In genomic region chr18:3084206-3084605, GRCh38 we compare ENCODE assay signal across 14 cellular contexts.
DNase-seq lines count a peak whose midpoint lies in the region; TF ChIP-seq lines count a peak whose summit lies in the region.
"Had no signal": no experiment of that assay in that cellular context is flagged by ENCODE, and none has a peak within 500 bp of the region (broad histone marks: within the 10 kb centered on the region; RNA-seq: fewer than 3 reads in every experiment).

No MANE protein-coding gene starts in this region.

- H3K4me3 ChIP-seq in A673 (ENCODE audit: low read depth, low read length, poor library complexity, severe bottlenecking) (no peak overlapping the region), SK-N-MC (peak overlapping the region; percentile 53; the same call in 1 of the 2 replicates), esophagus muscularis mucosa (no peak overlapping the region), neuronal stem cell (ENCODE audit: low read length in 2 of 2) (no peak overlapping the region), SJCRH30 (no peak overlapping the region)
- H3K4me3 ChIP-seq: BLaER1 treated with 17β-estradiol and CSF1 and Interleukin-3, amounts not matched to agents 10 nM and 100 nM; GM12878; GM23338; HAP-1 had no signal

- H3K79me1 ChIP-seq in neuronal stem cell (ENCODE audit: low read depth, low read length): no peaks in the 10 kb centered on the region

- intact Hi-C loops in A673 (cut with micrococcal nuclease; ENCODE audit: unreplicated experiment) (no loop called here), esophagus muscularis mucosa (cut with DNase I) (no loop called here)

- H4K8ac ChIP-seq in neuronal stem cell (ENCODE audit: low read depth, low read length): no peak overlapping the region

- TF ChIP-seq CTCF in A673 (conservative IDR thresholded peaks at IDR 0.05; ENCODE audit: low read depth, low read length): no peak
- TF ChIP-seq CTCF in esophagus muscularis mucosa (IDR thresholded peaks at IDR 0.05): no peak

- no peaks in the 10 kb centered on the region for H3K27me3 ChIP-seq in A673 (replicated peaks; ENCODE audit: insufficient read depth, low read depth, low read length, poor library complexity)
- H3K27me3 ChIP-seq in esophagus muscularis mucosa: no peaks in the 10 kb centered on the region
- no peaks in the 10 kb centered on the region for H3K27me3 ChIP-seq in neuronal stem cell (ENCODE audit: control insufficient read depth in 3 of 3, insufficient read depth in 3 of 3, low read depth in 1 of 3, low read length in 3 of 3)
- no peaks in the 10 kb centered on the region for H3K27me3 ChIP-seq in SJCRH30
- H3K27me3 ChIP-seq: BLaER1 treated with 17β-estradiol and CSF1 and Interleukin-3, amounts not matched to agents 10 nM and 100 nM had no signal

- H2AFZ ChIP-seq in neuronal stem cell (ENCODE audit: low read length): peak overlapping the region; percentile 76
- H2AFZ ChIP-seq: GM23338 had no signal

- H3K9ac ChIP-seq in SK-N-MC (ENCODE audit: insufficient read length) (no peak overlapping the region), neuronal stem cell (ENCODE audit: low read depth, low read length, poor library complexity) (no peak overlapping the region)
- H3K9ac ChIP-seq: BLaER1 treated with 17β-estradiol and CSF1 and Interleukin-3, amounts not matched to agents 10 nM and 100 nM had no signal

- POLR2A ChIA-PET in A673 (lab: Charles Lee; ENCODE audit: low non-redundant PET): no interaction called here

- H3K4me2 ChIP-seq in neuronal stem cell (ENCODE audit: insufficient read depth, low read length, poor library complexity, severe bottlenecking): no peak overlapping the region
- H3K4me2 ChIP-seq: BLaER1 treated with 17β-estradiol and CSF1 and Interleukin-3, amounts not matched to agents 10 nM and 100 nM; GM23338 had no signal

- H3K9me3 ChIP-seq in A673 (ENCODE audit: low read depth, low read length, poor library complexity, severe bottlenecking) (no peaks in the 10 kb centered on the region), SK-N-MC (ENCODE audit: low read depth, low read length) (no peaks in the 10 kb centered on the region), esophagus muscularis mucosa (no peaks in the 10 kb centered on the region), neuronal stem cell (replicated peaks in 1 of 2; ENCODE audit: control insufficient read depth in 2 of 2, insufficient read depth in 1 of 2, low read depth in 1 of 2, low read length in 2 of 2) (no peaks in the 10 kb centered on the region), SJCRH30 (replicated peaks) (no peaks in the 10 kb centered on the region)
- H3K9me3 ChIP-seq: BLaER1 treated with 17β-estradiol and CSF1 and Interleukin-3, amounts not matched to agents 10 nM and 100 nM; HAP-1 had no signal

- no peak overlapping the region for H2BK15ac ChIP-seq in neuronal stem cell (ENCODE audit: low read length)

- no peak overlapping the region for H3K23ac ChIP-seq in neuronal stem cell (ENCODE audit: low read depth, low read length, poor library complexity)

- H2BK120ac ChIP-seq in neuronal stem cell (ENCODE audit: low read depth, low read length): no peak overlapping the region

- WGBS in esophagus muscularis mucosa: 66% methylated on average over 3 of the region's 3 CpGs
- WGBS in neuronal stem cell (ENCODE audit: extremely low coverage in 2 of 2, insufficient read length in 2 of 2, insufficient replicate concordance in 1 of 2), 2 donors: no CpG with 5 or more reads among the region's 3 CpGs

- CTCF ChIA-PET in A673 (lab: Charles Lee): interaction anchor here (0.7 kb wide), 1 partner anchor 18 kb away, joined by 5 read pairs; no protein-coding TSS in a partner anchor

- TF ChIP-seq EP300 in esophagus muscularis mucosa (IDR thresholded peaks at IDR 0.05): no peak

- no peak overlapping the region for H3K18ac ChIP-seq in neuronal stem cell (ENCODE audit: low read length)

- DNase-seq in A673 (ENCODE audit: low spot score) (no peak), SK-N-MC (ENCODE audit: low read depth, low spot score) (no peak), esophagus muscularis mucosa (ENCODE audit: extremely low spot score) (peak; percentile 8), neuronal stem cell (ENCODE audit: low spot score) (no peak), SJCRH30 (no peak), SK-N-DZ (ENCODE audit: low spot score) (no peak), DMS114 treated with DMSO at 0.1 percent for 48 hours (lab: John Stamatoyannopoulos, UW; ENCODE audit: unreplicated experiment) (no peak)
- DNase-seq: 8988T; ACHN; CD4-positive, CD25-positive, alpha-beta regulatory T cell had no signal

- no peak for TF ChIP-seq POLR2A in esophagus muscularis mucosa (IDR thresholded peaks at IDR 0.05; ENCODE audit: low read depth)

- H3K27ac ChIP-seq in A673 (ENCODE audit: low read depth, low read length, poor library complexity, severe bottlenecking): peak overlapping the region; percentile 21
- H3K27ac ChIP-seq in SK-N-MC: peak overlapping the region; percentile 84
- H3K27ac ChIP-seq in esophagus muscularis mucosa (replicated peaks in 1 of 4): no peak overlapping the region
- no peak overlapping the region for H3K27ac ChIP-seq in neuronal stem cell (replicated peaks; ENCODE audit: low read length)
- no peak overlapping the region for H3K27ac ChIP-seq in SJCRH30
- H3K27ac ChIP-seq: BLaER1 treated with 17β-estradiol and CSF1 and Interleukin-3, amounts not matched to agents 10 nM and 100 nM had no signal

- H3K4ac ChIP-seq in neuronal stem cell (ENCODE audit: low read length): no peak overlapping the region

- no TSS peak for BruUV-seq in A673 (replicated peaks; lab: Mats Ljungman, UMichigan)

- H3K14ac ChIP-seq in neuronal stem cell (ENCODE audit: low read length): no peak overlapping the region

- no peaks in the 10 kb centered on the region for H3K36me3 ChIP-seq in A673 (ENCODE audit: insufficient read depth, low read length, poor library complexity, severe bottlenecking)
- no peaks in the 10 kb centered on the region for H3K36me3 ChIP-seq in SK-N-MC (ENCODE audit: insufficient read depth, low read length)
- peaks cover 3 to 69% (median 24%) of the 10 kb centered on the region in 4 donors for H3K36me3 ChIP-seq in esophagus muscularis mucosa
- H3K36me3 ChIP-seq in neuronal stem cell (replicated peaks in 1 of 2; ENCODE audit: control insufficient read depth in 2 of 2, insufficient read depth in 2 of 2, low read length in 2 of 2): no peaks in the 10 kb centered on the region
- no peaks in the 10 kb centered on the region for H3K36me3 ChIP-seq in SJCRH30
- H3K36me3 ChIP-seq: BLaER1 treated with 17β-estradiol and CSF1 and Interleukin-3, amounts not matched to agents 10 nM and 100 nM; HAP-1 had no signal

- H2AK5ac ChIP-seq in neuronal stem cell (ENCODE audit: low read depth, low read length): no peak overlapping the region

- H3K4me1 ChIP-seq in A673 (ENCODE audit: insufficient read depth, low read length, poor library complexity, severe bottlenecking) (peaks cover 58% of the 10 kb centered on the region), esophagus muscularis mucosa (no peaks in the 10 kb centered on the region), neuronal stem cell (ENCODE audit: control insufficient read depth in 2 of 2, insufficient read depth in 1 of 2, low read depth in 1 of 2, low read length in 2 of 2) (peaks cover 2 to 12% of the 10 kb centered on the region in 2 donors), SJCRH30 (peaks cover 7% of the 10 kb centered on the region)
- H3K4me1 ChIP-seq: HAP-1 had no signal

- no peak overlapping the region for H2BK5ac ChIP-seq in neuronal stem cell (ENCODE audit: low read length)

- no peak overlapping the region for H4K91ac ChIP-seq in neuronal stem cell (ENCODE audit: low read depth, low read length, poor library complexity)

- H2BK12ac ChIP-seq in neuronal stem cell (ENCODE audit: low read length): no peak overlapping the region

Comparison
In these comparisons a context has a peak if more than half of its experiments do, and no peak if none do; other contexts are left out.
1. H3K27ac ChIP-seq: peak in A673 (single experiment) and SK-N-MC (single experiment); none in esophagus muscularis mucosa (0 of 4), neuronal stem cell (single experiment) and SJCRH30 (single experiment).